In genomic region chr22:20479612-20480196, GRCh38 we compare ENCODE assay signal across 1 cellular context.
TF ChIP-seq lines count a peak whose summit lies in the region.

No MANE protein-coding gene starts in this region.

TF ChIP-seq in K562, 482 proteins besides CTCF, POLR2A, EP300 and RAD21 (continued from another document and continues in another):
- TF ChIP-seq CEBPZ (IDR thresholded peaks at IDR 0.05; ENCODE audit: borderline replicate concordance, low read depth, low read length) (no peak), JUND (IDR thresholded peaks at IDR 0.05; ENCODE audit: borderline replicate concordance, low read depth, low read length) (no peak), JUND (tag; IDR thresholded peaks at IDR 0.05; ENCODE audit: borderline replicate concordance, low read depth, low read length) (no peak), E2F1 (CRISPR knock-in tag; IDR thresholded peaks at IDR 0.05) (0 out of 2 replicates have a peak, but pooled peaks have one; percentile 4), NCOA2 (IDR thresholded peaks at IDR 0.05; ENCODE audit: partially characterized antibody in 2 of 2) (no peak), VEZF1 (CRISPR knock-in tag; IDR thresholded peaks at IDR 0.05) (no peak), HDAC1 (IDR thresholded peaks at IDR 0.05) (peak in 1 of 2 experiments; percentile 47; a peak in 1 of 4 replicates), PREB (CRISPR knock-in tag; IDR thresholded peaks at IDR 0.05) (no peak), UBTF (IDR thresholded peaks at IDR 0.05; ENCODE audit: borderline replicate concordance in 1 of 2, low read depth in 2 of 2, low read length in 2 of 2) (no peak), TEAD4 (IDR thresholded peaks at IDR 0.05; ENCODE audit: low read length) (no peak), TEAD4 (CRISPR knock-in tag; IDR thresholded peaks at IDR 0.05; ENCODE audit: borderline replicate concordance) (peak; percentile 66; the same call in 1 of the 2 replicates), ARHGAP35 (IDR thresholded peaks at IDR 0.05; ENCODE audit: partially characterized antibody) (no peak), CBFA2T3 (IDR thresholded peaks at IDR 0.05) (no peak), SMAD4 (CRISPR knock-in tag; conservative IDR thresholded peaks at IDR 0.05) (no peak), HINFP (tag; conservative IDR thresholded peaks at IDR 0.05; ENCODE audit: low read depth) (peak; percentile 59; the same call in 1 of the 2 replicates), ZBTB26 (CRISPR knock-in tag; IDR thresholded peaks at IDR 0.05) (no peak), ZNF740 (CRISPR knock-in tag; IDR thresholded peaks at IDR 0.05) (no peak), ZNF740 (tag; IDR thresholded peaks at IDR 0.05) (no peak), ELK3 (CRISPR knock-in tag; IDR thresholded peaks at IDR 0.05) (no peak), CBX3 (IDR thresholded peaks at IDR 0.05; ENCODE audit: borderline replicate concordance in 1 of 2, low read length in 2 of 2) (no peak), PRMT5 (CRISPR knock-in tag; IDR thresholded peaks at IDR 0.05) (no peak), ZNF586 (CRISPR knock-in tag; conservative IDR thresholded peaks at IDR 0.05) (no peak), SREBF2 (CRISPR knock-in tag; IDR thresholded peaks at IDR 0.05) (no peak), ZNF253 (CRISPR knock-in tag; conservative IDR thresholded peaks at IDR 0.05) (no peak), ZBTB49 (CRISPR knock-in tag; IDR thresholded peaks at IDR 0.05; ENCODE audit: borderline replicate concordance) (no peak; the same call in 1 of the 2 replicates), TRIM24 (IDR thresholded peaks at IDR 0.05) (peak in 1 of 2 experiments; percentile 12; a peak in 2 of 4 replicates), NR0B1 (IDR thresholded peaks at IDR 0.05; ENCODE audit: partially characterized antibody) (no peak), ZNF146 (CRISPR knock-in tag; IDR thresholded peaks at IDR 0.05; ENCODE audit: unreplicated experiment) (peak; percentile 65), SLC30A9 (CRISPR knock-in tag; IDR thresholded peaks at IDR 0.05) (no peak), ZNF655 (CRISPR knock-in tag; IDR thresholded peaks at IDR 0.05) (no peak), PCBP1 (IDR thresholded peaks at IDR 0.05; ENCODE audit: low read depth, low read length, poor library complexity, severe bottlenecking) (no peak), RFX1 (IDR thresholded peaks at IDR 0.05) (no peak), ZNF280A (IDR thresholded peaks at IDR 0.05; ENCODE audit: low read depth, partially characterized antibody) (no peak), RBM25 (IDR thresholded peaks at IDR 0.05; ENCODE audit: low read depth, low read length, severe bottlenecking) (peak; percentile 39), WHSC1 (IDR thresholded peaks at IDR 0.05; ENCODE audit: low read length) (no peak), XRCC4 (IDR thresholded peaks at IDR 0.05; ENCODE audit: extremely low read depth, insufficient read depth, insufficient read length) (no peak)
